Comparison of ENCODE assay signal across 9 cellular contexts in genomic region chr2:241473399-241473798, GRCh38.
"Had no signal": no experiment of that assay in that cellular context is flagged by ENCODE, and none has a peak within 500 bp of the region (broad histone marks: within the 10 kb centered on the region; RNA-seq: fewer than 3 reads in every experiment).

No MANE protein-coding gene starts in this region.

- H3K27ac ChIP-seq: GM23248, HL-60 had no signal

- H3K36me3 ChIP-seq: HAP-1 had no signal

- H3K27ac Mint-ChIP-seq: HFFc6 had no signal

- H3K4me3 Mint-ChIP-seq: HFFc6, IgD-negative memory B cell had no signal

- H3K27me3 Mint-ChIP-seq: IgD-negative memory B cell had no signal

- H3K4me1 Mint-ChIP-seq: IgD-negative memory B cell had no signal

- H3K4me3 ChIP-seq: GM23248, HAP-1 had no signal

- H3K9me3 Mint-ChIP-seq: HFFc6, IgD-negative memory B cell had no signal

- H3K4me1 ChIP-seq: HAP-1 had no signal

- DNase-seq: GM23248, GOT3, H7, HFFc6 had no signal

- H3K9ac ChIP-seq: GM23248 had no signal

- H2AFZ ChIP-seq: GM23248 had no signal

- ATAC-seq: HCT116, HepG2 had no signal

- H3K9me3 ChIP-seq: HAP-1 had no signal
